ENCODE assay signal across 14 cellular contexts in the genomic region with DNA sequence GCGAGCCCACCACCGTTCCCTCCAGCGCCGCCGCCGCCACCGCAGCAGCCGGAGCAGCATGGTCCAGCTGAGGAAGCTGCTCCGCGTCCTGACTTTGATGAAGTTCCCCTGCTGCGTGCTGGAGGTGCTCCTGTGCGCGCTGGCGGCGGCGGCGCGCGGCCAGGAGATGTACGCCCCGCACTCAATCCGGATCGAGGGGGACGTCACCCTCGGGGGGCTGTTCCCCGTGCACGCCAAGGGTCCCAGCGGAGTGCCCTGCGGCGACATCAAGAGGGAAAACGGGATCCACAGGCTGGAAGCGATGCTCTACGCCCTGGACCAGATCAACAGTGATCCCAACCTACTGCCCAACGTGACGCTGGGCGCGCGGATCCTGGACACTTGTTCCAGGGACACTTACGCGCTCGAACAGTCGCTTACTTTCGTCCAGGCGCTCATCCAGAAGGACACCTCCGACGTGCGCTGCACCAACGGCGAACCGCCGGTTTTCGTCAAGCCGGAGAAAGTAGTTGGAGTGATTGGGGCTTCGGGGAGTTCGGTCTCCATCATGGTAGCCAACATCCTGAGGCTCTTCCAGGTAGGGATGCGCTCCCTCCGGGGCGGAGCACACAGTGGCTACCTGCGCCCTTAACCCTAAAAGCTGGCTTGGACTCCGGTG. TPM values are rescaled to one million over a fixed set of nuclear protein-coding genes. Genes with fewer than 3 reads are reported as not detected.
DNase-seq lines count a peak whose midpoint lies in the region; ATAC-seq, FAIRE-seq and TF ChIP-seq lines count a peak whose summit lies in the region.
"Had no signal": no experiment of that assay in that cellular context is flagged by ENCODE, and none has a peak within 500 bp of the region (broad histone marks: within the 10 kb centered on the region; RNA-seq: fewer than 3 reads in every experiment).

No MANE protein-coding gene starts in this region.

- peak overlapping the region; percentile 7; the same call in 1 of the 2 replicates for H4K8ac ChIP-seq in H1 (ENCODE audit: extremely low read depth, insufficient read depth, low read length)

- no peak overlapping the region for H3K18ac ChIP-seq in H1 (ENCODE audit: extremely low read depth, low read length)

- no peak for ATAC-seq in upper lobe of left lung (ENCODE audit: low FRiP score in 2 of 2)

- no peaks in the 10 kb centered on the region for H3K4me1 Mint-ChIP-seq in activated CD4-positive, alpha-beta T cell treated with anti-CD3 and anti-CD28 coated beads, Interleukin-2, amount 10 ng/mL, durations not matched to agents 7 days and 5 days

- H3K4me2 ChIP-seq in mammary epithelial cell (ENCODE audit: insufficient read depth, low read depth, low read length): no peak overlapping the region
- H3K4me2 ChIP-seq in H1 (ENCODE audit: insufficient read depth in 1 of 2, low read depth in 2 of 2, low read length in 2 of 2): peak overlapping the region; percentile 98

- H3K9me3 Mint-ChIP-seq in activated CD4-positive, alpha-beta T cell treated with anti-CD3 and anti-CD28 coated beads, Interleukin-2, amount 10 ng/mL, durations not matched to agents 7 days and 5 days: no peaks in the 10 kb centered on the region

- H2BK15ac ChIP-seq in H1 (ENCODE audit: low read length): no peak overlapping the region

- H3K36me3 Mint-ChIP-seq in activated CD4-positive, alpha-beta T cell treated with anti-CD3 and anti-CD28 coated beads, Interleukin-2, amount 10 ng/mL, durations not matched to agents 7 days and 5 days (ENCODE audit: low read depth): peaks cover 2% of the 10 kb centered on the region

- H3K4me3 ChIP-seq in breast epithelium (peak overlapping the region; percentile 37 to 68 (median 47)), mammary epithelial cell (replicated peaks in 1 of 3; ENCODE audit: insufficient read depth in 1 of 3, low read depth in 2 of 3, low read length in 3 of 3) (no peak overlapping the region), H1 (ENCODE audit: extremely low read depth in 1 of 4, insufficient read depth in 2 of 4, low read depth in 3 of 4, low read length in 4 of 4) (peak overlapping the region; percentile 35 to 82 (median 74)), muscle layer of colon (ENCODE audit: low read depth in 1 of 2, low read length in 2 of 2) (peak overlapping the region; percentile 26 to 43), upper lobe of left lung (peak overlapping the region in 3 of 4 donors; percentile 3 to 29 (median 18)), MG63 (no peak overlapping the region), kidney (ENCODE audit: low read length in 2 of 2) (peak overlapping the region in 1 of 2 donors; percentile 32)
- H3K4me3 ChIP-seq: K562 had no signal

- no peaks in the 10 kb centered on the region for H3K79me2 ChIP-seq in mammary epithelial cell (ENCODE audit: insufficient read depth, low read length)
- no peaks in the 10 kb centered on the region for H3K79me2 ChIP-seq in H1 (ENCODE audit: control insufficient read depth in 1 of 2, insufficient read depth in 2 of 2, low read length in 2 of 2)

- H3K9me3 ChIP-seq in breast epithelium (no peaks in the 10 kb centered on the region), mammary epithelial cell (replicated peaks; ENCODE audit: insufficient read depth, low read length) (no peaks in the 10 kb centered on the region), H1 (ENCODE audit: insufficient read depth in 2 of 2, low read depth in 1 of 2, low read length in 1 of 2) (no peaks in the 10 kb centered on the region; a peak in 1 of 4 replicates), muscle layer of colon (ENCODE audit: low read length) (no peaks in the 10 kb centered on the region), upper lobe of left lung (no peaks in the 10 kb centered on the region), MG63 (no peaks in the 10 kb centered on the region), kidney (ENCODE audit: control insufficient read depth in 1 of 2, low read length in 2 of 2) (no peaks in the 10 kb centered on the region)

- FAIRE-seq in H1 (lab: Jason Lieb, UNC) (no peak), kidney (lab: Jason Lieb, UNC) (no peak)
- FAIRE-seq: K562 had no signal

- CTCF ChIA-PET in mammary epithelial cell (lab: Charles Lee; ENCODE audit: low non-redundant PET) (no interaction called here), H1 (lab: Charles Lee; ENCODE audit: partially characterized antibody) (no interaction called here)
- CTCF ChIA-PET in activated CD4-positive, alpha-beta T cell treated with anti-CD3 and anti-CD28 coated beads, Interleukin-2, amount 10 ng/mL, durations not matched to agents 7 days and 5 days (lab: Charles Lee): no interaction called here

- DNase-seq in breast epithelium (ENCODE audit: low spot score in 2 of 2) (no peak), mammary epithelial cell (no peak), H1 (ENCODE audit: low read depth in 1 of 2, low spot score in 2 of 2) (peak in 1 of 2 experiments; percentile 79), upper lobe of left lung (peak in 1 of 2 donors; percentile 75), MG63 (no peak), kidney (no peak)
- no peak for DNase-seq in activated CD4-positive, alpha-beta T cell treated with anti-CD3 and anti-CD28 coated beads, Interleukin-2, amount 10 ng/mL, durations not matched to agents 7 days and 5 days
- DNase-seq: ACHN; activated CD4-positive, alpha-beta T cell treated with anti-CD3 and anti-CD28 coated beads for 48 hours; activated naive CD4-positive, alpha-beta T cell; DND-41; effector CD4-positive, alpha-beta T cell had no signal

- no peak overlapping the region for H2BK20ac ChIP-seq in H1 (ENCODE audit: low read length)

- peaks cover 0 to 51% of the 10 kb centered on the region in 2 donors for H3K27me3 ChIP-seq in breast epithelium
- peaks cover 24% of the 10 kb centered on the region for H3K27me3 ChIP-seq in mammary epithelial cell (ENCODE audit: insufficient read depth, low read length)
- H3K27me3 ChIP-seq in H1 (replicated peaks in 1 of 4; ENCODE audit: control insufficient read depth in 3 of 4, extremely low read depth in 1 of 4, insufficient read depth in 3 of 4, low read length in 3 of 4): peaks cover 31 to 60% (median 51%) of the 10 kb centered on the region in 4 experiments
- peaks cover 9 to 31% of the 10 kb centered on the region in 2 donors for H3K27me3 ChIP-seq in muscle layer of colon (ENCODE audit: control insufficient read depth in 1 of 2, insufficient read depth in 2 of 2, low read length in 2 of 2)
- H3K27me3 ChIP-seq in upper lobe of left lung: peaks cover 0 to 7% (median 2%) of the 10 kb centered on the region in 4 donors
- peaks cover 12% of the 10 kb centered on the region for H3K27me3 ChIP-seq in MG63

- H3K36me3 ChIP-seq in breast epithelium (no peaks in the 10 kb centered on the region), mammary epithelial cell (ENCODE audit: insufficient read depth, low read length) (no peaks in the 10 kb centered on the region), H1 (ENCODE audit: control insufficient read depth in 2 of 4, insufficient read depth in 4 of 4, low read length in 3 of 4) (no peaks in the 10 kb centered on the region), muscle layer of colon (ENCODE audit: insufficient read depth, low read length) (no peaks in the 10 kb centered on the region), upper lobe of left lung (no peaks in the 10 kb centered on the region), MG63 (no peaks in the 10 kb centered on the region), kidney (ENCODE audit: control insufficient read depth in 1 of 2, insufficient read depth in 2 of 2, low read length in 2 of 2) (no peaks in the 10 kb centered on the region)

- H3K4me3 Mint-ChIP-seq in activated CD4-positive, alpha-beta T cell treated with anti-CD3 and anti-CD28 coated beads, Interleukin-2, amount 10 ng/mL, durations not matched to agents 7 days and 5 days: no peak overlapping the region

- no peak overlapping the region for H4K91ac ChIP-seq in H1 (replicated peaks; ENCODE audit: insufficient read length, low read length)

- POLR2A ChIA-PET in H1 (lab: Charles Lee; ENCODE audit: partially characterized antibody): interaction anchor here (1.5 to 1.6 kb wide), 2 partner anchors 11 to 22 kb away, joined by 3 read pairs; no protein-coding TSS in a partner anchor
- POLR2A ChIA-PET in activated CD4-positive, alpha-beta T cell treated with anti-CD3 and anti-CD28 coated beads, Interleukin-2, amount 10 ng/mL, durations not matched to agents 7 days and 5 days (lab: Charles Lee): no interaction called here

- no peak overlapping the region for H2AFZ ChIP-seq in mammary epithelial cell (ENCODE audit: low read depth, low read length)
- peak overlapping the region; percentile 96 for H2AFZ ChIP-seq in H1 (ENCODE audit: low read length)

- no peak overlapping the region for H2BK120ac ChIP-seq in H1 (replicated peaks; ENCODE audit: low read depth, low read length)

- in situ Hi-C loops in mammary epithelial cell (cut with MboI; ENCODE audit: low sequenced_read_pairs in 2 of 2): no loop called here

- TF ChIP-seq CTCF in breast epithelium (IDR thresholded peaks at IDR 0.05) (no peak), mammary epithelial cell (conservative IDR thresholded peaks at IDR 0.05 in 1 of 2, IDR thresholded peaks at IDR 0.05 in 1 of 2; ENCODE audit: extremely low read depth in 1 of 2, insufficient read depth in 1 of 2, low read depth in 1 of 2, low read length in 2 of 2) (no peak), H1 (IDR thresholded peaks at IDR 0.05; ENCODE audit: control extremely low read depth in 1 of 3, insufficient read depth in 1 of 3, low read depth in 1 of 3, low read length in 3 of 3) (no peak), upper lobe of left lung (IDR thresholded peaks at IDR 0.05) (no peak), kidney (IDR thresholded peaks at IDR 0.05; ENCODE audit: borderline replicate concordance, extremely low read depth, insufficient read depth) (no peak)

- H3K9ac ChIP-seq in mammary epithelial cell (ENCODE audit: insufficient read depth, low read length) (no peak overlapping the region), H1 (replicated peaks in 1 of 4; ENCODE audit: extremely low read depth in 1 of 4, low read depth in 3 of 4, low read length in 3 of 4) (no peak overlapping the region), muscle layer of colon (ENCODE audit: low read length) (no peak overlapping the region), kidney (ENCODE audit: low read length in 2 of 2) (no peak overlapping the region)

- dilution Hi-C loops in mammary epithelial cell (cut with HindIII; ENCODE audit: low sequenced_read_pairs): no loop called here

- no peaks in the 10 kb centered on the region for H4K20me1 ChIP-seq in mammary epithelial cell (ENCODE audit: insufficient read depth, low read length)
- H4K20me1 ChIP-seq in H1 (replicated peaks in 1 of 2; ENCODE audit: control insufficient read depth in 1 of 2, insufficient read depth in 2 of 2, low read length in 2 of 2): peaks cover 0 to 2% of the 10 kb centered on the region in 2 experiments

- H3K23me2 ChIP-seq in H1 (ENCODE audit: low read depth, low read length): peaks cover 17% of the 10 kb centered on the region

- TF ChIP-seq EP300 in H1 (IDR thresholded peaks at IDR 0.05; ENCODE audit: borderline replicate concordance in 1 of 2, low read depth in 2 of 2, low read length in 2 of 2): peak in 1 of 2 experiments; percentile 69; a peak in 1 of 3 replicates
- TF ChIP-seq EP300 in upper lobe of left lung (IDR thresholded peaks at IDR 0.05): no peak

- no peak overlapping the region for H3K56ac ChIP-seq in H1 (replicated peaks; ENCODE audit: insufficient read length, low read depth, low read length)

- H3K27ac ChIP-seq in breast epithelium: no peak overlapping the region
- H3K27ac ChIP-seq in mammary epithelial cell (ENCODE audit: insufficient read depth, low read depth, low read length): no peak overlapping the region
- no peak overlapping the region for H3K27ac ChIP-seq in H1 (ENCODE audit: low read depth, low read length)
- no peak overlapping the region for H3K27ac ChIP-seq in muscle layer of colon (ENCODE audit: low read depth, low read length)
- no peak overlapping the region for H3K27ac ChIP-seq in upper lobe of left lung
- no peak overlapping the region for H3K27ac ChIP-seq in kidney (ENCODE audit: low read depth in 2 of 2, low read length in 2 of 2)

- H3K4me1 ChIP-seq in breast epithelium: no peaks in the 10 kb centered on the region
- no peaks in the 10 kb centered on the region for H3K4me1 ChIP-seq in mammary epithelial cell (ENCODE audit: insufficient read depth, low read length)
- H3K4me1 ChIP-seq in H1 (replicated peaks in 1 of 4; ENCODE audit: control insufficient read depth in 3 of 4, insufficient read depth in 4 of 4, low read length in 3 of 4): peaks cover 0 to 12% (median 6%) of the 10 kb centered on the region in 4 experiments; a peak in 6 of 7 replicates
- peaks cover 6% of the 10 kb centered on the region for H3K4me1 ChIP-seq in muscle layer of colon (ENCODE audit: insufficient read depth, low read length)
- H3K4me1 ChIP-seq in upper lobe of left lung: peaks cover 0 to 9% (median 0%) of the 10 kb centered on the region in 4 donors
- peaks cover 0 to 7% of the 10 kb centered on the region in 2 donors for H3K4me1 ChIP-seq in kidney (ENCODE audit: control insufficient read depth in 1 of 2, insufficient read depth in 1 of 2, low read depth in 1 of 2, low read length in 2 of 2)

- 0 out of 2 replicates have a peak overlapping the region, but pooled peaks have one; percentile 71 for H2BK12ac ChIP-seq in H1 (ENCODE audit: low read depth, low read length)

- 9% methylated on average over 14 of the region's 60 CpGs for WGBS in mammary epithelial cell (ENCODE audit: low coverage, missing lambda C conversion rate)
- WGBS in H1 (ENCODE audit: extremely low coverage in 1 of 2, insufficient coverage in 1 of 2, insufficient read length in 1 of 2, insufficient replicate concordance in 2 of 2, low coverage in 1 of 2, low lambda C conversion rate in 2 of 2, missing lambda C conversion rate in 1 of 2), 2 experiments: 1% methylated on average over 56 of the region's 60 CpGs; no CpG with 5 or more reads in 1 of the 2 experiments
- 3 to 8% methylated on average over 6 to 28 of the region's 60 CpGs for WGBS in upper lobe of left lung, 2 donors

- no peak overlapping the region for H2BK5ac ChIP-seq in H1 (ENCODE audit: low read depth, low read length)

- no peak overlapping the region for H2AK5ac ChIP-seq in H1 (ENCODE audit: low read depth, low read length)

- no peak overlapping the region for H3K27ac Mint-ChIP-seq in activated CD4-positive, alpha-beta T cell treated with anti-CD3 and anti-CD28 coated beads, Interleukin-2, amount 10 ng/mL, durations not matched to agents 7 days and 5 days

- TF ChIP-seq RAD21 in H1 (IDR thresholded peaks at IDR 0.05 in 1 of 2, conservative IDR thresholded peaks at IDR 0.05 in 1 of 2; ENCODE audit: low read depth in 2 of 2, low read length in 2 of 2): no peak

- H3K14ac ChIP-seq in H1 (ENCODE audit: insufficient read length): no peak overlapping the region

- no TSS peak for BruUV-seq in mammary epithelial cell (replicated peaks; lab: Mats Ljungman, UMichigan)

- peaks cover 14% of the 10 kb centered on the region for H3K27me3 Mint-ChIP-seq in activated CD4-positive, alpha-beta T cell treated with anti-CD3 and anti-CD28 coated beads, Interleukin-2, amount 10 ng/mL, durations not matched to agents 7 days and 5 days

- no peak overlapping the region for H4K5ac ChIP-seq in H1 (ENCODE audit: insufficient read length, low read depth, low read length)

- intact Hi-C loops in breast epithelium (cut with DNase I; ENCODE audit: low total_unique reads) (no loop called here), mammary epithelial cell (cut with micrococcal nuclease) (no loop called here), kidney (cut with DNase I) (no loop called here)

- no peak overlapping the region for H3K4ac ChIP-seq in H1 (replicated peaks; ENCODE audit: insufficient read length, low read depth, low read length)

- TF ChIP-seq POLR2A in breast epithelium (IDR thresholded peaks at IDR 0.05): no peak
- no peak for TF ChIP-seq POLR2A in H1 (IDR thresholded peaks at IDR 0.05; ENCODE audit: control extremely low read depth in 1 of 2, low read depth in 2 of 2, low read length in 2 of 2)
- TF ChIP-seq POLR2A in upper lobe of left lung (IDR thresholded peaks at IDR 0.05): no peak

- no peaks in the 10 kb centered on the region for H3K79me1 ChIP-seq in H1 (ENCODE audit: low read depth, low read length)

- H3K23ac ChIP-seq in H1 (ENCODE audit: insufficient read length): no peak overlapping the region

RNA-seq across cellular contexts. Expression of a gene that starts 0.5 kb away (rescaled TPM):
- total RNA-seq in breast epithelium: 1 to 10 TPM in 2 of 3 donors, under 1 TPM in 1; 0.59 to 1.3 (median 1.1) TPM
- total RNA-seq in mammary epithelial cell: not detected
- polyA plus RNA-seq in mammary epithelial cell: 0.07 TPM
- polyA minus RNA-seq in mammary epithelial cell: not detected
- 0.24 TPM in 1 of 2 replicates, not detected in the other for total RNA-seq in H1 (2021; fragmentation: NEBNext Ultra II Directional; extraction: Animal tissue kit (Norgen Biotek cat#: 25700))
- polyA plus RNA-seq in H1 (2011; rRNA removed): 0.16 and 0.17 TPM in 2 replicates
- polyA plus RNA-seq in H1 (2011; cell fraction: cytosol; rRNA removed): 0.06 TPM
- polyA plus RNA-seq in H1 (2011; cell fraction: nucleus; rRNA removed): 0.40 TPM
- polyA plus RNA-seq in H1 (2012, experiment 1 of 2): 0.06 to 0.21 TPM in 2 of 4 replicates, not detected in the others
- polyA plus RNA-seq in H1 (2012, experiment 2 of 2): not detected
- 0.08 TPM for polyA plus RNA-seq in H1 (2013, experiment 1 of 2)
- 0.11 TPM for polyA plus RNA-seq in H1 (2013, experiment 2 of 2)
- polyA minus RNA-seq in H1 (2011; rRNA and poly(A)+ RNA removed): 0.13 and 1.7 TPM in 2 replicates
- not detected for polyA minus RNA-seq in H1 (2011; cell fraction: cytosol; rRNA and poly(A)+ RNA removed)
- 4.3 TPM for polyA minus RNA-seq in H1 (2011; cell fraction: nucleus; rRNA and poly(A)+ RNA removed)
- total RNA-seq in upper lobe of left lung: 1 to 10 TPM in 1 of 6 donors, under 1 TPM in 1, not detected in 4; 0.46 to 8.6 TPM
- not detected in 2 replicates for total RNA-seq in MG63 (2014; rRNA removed; shearing (Covaris generic); ENCODE audit: low replicate concordance)
- 0.16 TPM for total RNA-seq in kidney
- polyA plus RNA-seq in kidney (ENCODE audit: insufficient read depth, low read depth, low replicate concordance): not detected
- not detected for total RNA-seq in activated CD4-positive, alpha-beta T cell treated with anti-CD3 and anti-CD28 coated beads, Interleukin-2, amount 10 ng/mL, durations not matched to agents 7 days and 5 days
- total RNA-seq: K562 had no signal
- polyA plus RNA-seq: K562 had no signal

Comparison
In these comparisons a context has a peak if more than half of its experiments do, and no peak if none do; other contexts are left out.
1. H3K4me3 ChIP-seq: peak in breast epithelium (3 of 3), H1 (4 of 4), muscle layer of colon (2 of 2) and upper lobe of left lung (3 of 4); none in mammary epithelial cell (0 of 3) and MG63 (single experiment).